9 cellular contexts compared by ENCODE assay signal in the genomic region with DNA sequence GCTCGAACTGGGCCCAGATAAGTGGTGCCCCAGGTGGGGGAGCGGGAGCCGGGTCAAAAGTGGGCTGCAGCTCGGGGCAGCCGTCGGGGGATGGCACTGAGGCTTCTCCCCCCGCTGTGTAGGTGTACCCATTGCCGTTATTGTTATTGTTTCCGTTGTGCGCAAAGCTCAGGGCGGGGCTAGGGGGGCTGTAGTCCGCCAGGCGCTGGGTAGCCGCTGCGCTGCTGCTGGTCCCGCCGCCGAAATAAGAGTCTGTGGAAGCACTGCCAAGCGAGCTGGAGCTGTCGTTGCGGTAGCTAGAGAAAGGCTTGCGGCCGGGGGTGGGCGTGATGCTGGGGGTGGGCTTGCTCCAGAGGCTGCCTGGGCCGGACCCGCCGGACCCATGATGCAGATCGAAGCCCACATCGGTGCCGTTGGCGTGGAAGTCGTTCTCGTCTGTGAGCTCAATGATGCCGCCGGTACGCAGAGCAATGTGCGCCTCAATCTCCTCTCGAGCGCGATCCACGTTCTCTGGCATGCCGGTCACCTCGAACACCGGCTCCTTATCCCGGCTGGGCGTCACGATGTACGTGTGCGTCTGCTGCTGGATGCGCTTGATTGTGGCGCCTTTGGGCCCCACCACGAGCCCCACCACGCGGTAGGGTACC. TPM values are rescaled to one million over a fixed set of nuclear protein-coding genes. Genes with fewer than 3 reads are reported as not detected.
DNase-seq lines count a peak whose midpoint lies in the region; ATAC-seq and TF ChIP-seq lines count a peak whose summit lies in the region.
"Had no signal": no experiment of that assay in that cellular context is flagged by ENCODE, and none has a peak within 500 bp of the region (broad histone marks: within the 10 kb centered on the region; RNA-seq: fewer than 3 reads in every experiment).

No MANE protein-coding gene starts in this region.

- H3K9me2 ChIP-seq in MM.1S (replicated peaks; ENCODE audit: insufficient read depth, low read length), result no peaks in the 10 kb centered on the region

- intact Hi-C loops in posterior vena cava (cut with DNase I) (no loop called here), Caco-2 (cut with micrococcal nuclease; ENCODE audit: unreplicated experiment) (no loop called here)

- H3K9me3 ChIP-seq in MM.1S (replicated peaks; ENCODE audit: insufficient read depth, low read length), result no peaks in the 10 kb centered on the region
- H3K9me3 ChIP-seq in Caco-2, result no peaks in the 10 kb centered on the region

- H3K4me1 Mint-ChIP-seq in naive thymus-derived CD8-positive, alpha-beta T cell, result peaks cover 10 to 24% (median 18%) of the 10 kb centered on the region in 4 donors
- no peaks in the 10 kb centered on the region for H3K4me1 Mint-ChIP-seq in Caco-2 (ENCODE audit: low read depth, unreplicated experiment)

- no peaks in the 10 kb centered on the region for H3K36me3 Mint-ChIP-seq in naive thymus-derived CD8-positive, alpha-beta T cell
- peaks cover 13% of the 10 kb centered on the region for H3K36me3 Mint-ChIP-seq in Caco-2 (ENCODE audit: insufficient read depth, unreplicated experiment)

- peaks cover 31% of the 10 kb centered on the region for H3F3A ChIP-seq in MM.1S (ENCODE audit: insufficient read depth, low read length)

- POLR2A ChIA-PET in naive thymus-derived CD8-positive, alpha-beta T cell (lab: Charles Lee), result no interaction called here
- POLR2A ChIA-PET in Caco-2 (lab: Charles Lee), result no interaction called here

- H3K27ac ChIP-seq in MM.1S (ENCODE audit: low read length), result no peak overlapping the region

- no TSS peak for BruUV-seq in Caco-2 (replicated peaks; lab: Mats Ljungman, UMichigan)

- H3K9ac ChIP-seq in MM.1S (ENCODE audit: low read length), result no peak overlapping the region

- H3K27me3 Mint-ChIP-seq in naive thymus-derived CD8-positive, alpha-beta T cell, result peaks cover 0 to 4% (median 0%) of the 10 kb centered on the region in 5 donors
- peaks cover 9% of the 10 kb centered on the region for H3K27me3 Mint-ChIP-seq in Caco-2 (ENCODE audit: insufficient read depth, unreplicated experiment)

- H4K20me1 ChIP-seq in MM.1S (ENCODE audit: insufficient read depth, low read length), result no peaks in the 10 kb centered on the region

- H3K79me2 ChIP-seq in MM.1S (ENCODE audit: low read length), result peaks cover 31% of the 10 kb centered on the region

- peak overlapping the region; percentile 87; the same call in 1 of the 2 replicates for H3K4me2 ChIP-seq in MM.1S (ENCODE audit: low read depth, low read length)

- peak; percentile 56 for DNase-seq in AG20443 (ENCODE audit: low spot score)
- DNase-seq in MM.1S, result no peak
- DNase-seq in ecto neural progenitor cell (ENCODE audit: low spot score), result peak; percentile 52
- peak in 1 of 10 donors; percentile 5 for DNase-seq in naive thymus-derived CD8-positive, alpha-beta T cell
- no peak for DNase-seq in posterior vena cava (ENCODE audit: low spot score)
- no peak for DNase-seq in Caco-2
- DNase-seq in stimulated activated CD4-positive, alpha-beta T cell treated with anti-CD3 and anti-CD28 coated beads, Interleukin-12 subunit alpha, Interleukin-12 subunit beta, amount 100 ng/mL, for 4 hours, result no peak
- DNase-seq: NCI-H774 had no signal

- ATAC-seq in naive thymus-derived CD8-positive, alpha-beta T cell, result no peak
- ATAC-seq in HG02870 (IDR thresholded peaks at IDR 0.05; ENCODE audit: unreplicated experiment), result no peak

- no peak overlapping the region for H2AFZ ChIP-seq in MM.1S (ENCODE audit: low read length)

- H3K36me3 ChIP-seq in MM.1S (replicated peaks; ENCODE audit: insufficient read depth, low read length) (no peaks in the 10 kb centered on the region; the same call in 1 of the 2 replicates), Caco-2 (ENCODE audit: control insufficient read depth, insufficient read depth, low read length) (no peaks in the 10 kb centered on the region)

- TF ChIP-seq CTCF in MM.1S (IDR thresholded peaks at IDR 0.05; ENCODE audit: low read length), result no peak
- no peak for TF ChIP-seq CTCF in Caco-2 (IDR thresholded peaks at IDR 0.05; ENCODE audit: insufficient read depth in 1 of 2, low read depth in 1 of 2, low read length in 1 of 2, severe bottlenecking in 1 of 2, unreplicated experiment in 1 of 2)

- H3K27ac Mint-ChIP-seq in naive thymus-derived CD8-positive, alpha-beta T cell, result peak overlapping the region in 2 of 10 donors; percentile 37 to 68
- H3K27ac Mint-ChIP-seq in Caco-2 (ENCODE audit: unreplicated experiment), result no peak overlapping the region

- peaks cover 22% of the 10 kb centered on the region for H3K4me1 ChIP-seq in MM.1S (ENCODE audit: low read length)
- peaks cover 3% of the 10 kb centered on the region; the same call in 1 of the 2 replicates for H3K4me1 ChIP-seq in Caco-2

- peak overlapping the region; percentile 84 to 94 (median 88) for H3K4me3 Mint-ChIP-seq in naive thymus-derived CD8-positive, alpha-beta T cell
- H3K4me3 Mint-ChIP-seq in Caco-2 (ENCODE audit: unreplicated experiment), result no peak overlapping the region

- H3K9me3 Mint-ChIP-seq in naive thymus-derived CD8-positive, alpha-beta T cell, result no peaks in the 10 kb centered on the region
- H3K9me3 Mint-ChIP-seq in Caco-2 (ENCODE audit: unreplicated experiment), result no peaks in the 10 kb centered on the region

- H3K27me3 ChIP-seq in MM.1S (replicated peaks; ENCODE audit: insufficient read depth, low read length) (peaks cover 10% of the 10 kb centered on the region), Caco-2 (replicated peaks; ENCODE audit: control insufficient read depth, insufficient read depth, low read length) (no peaks in the 10 kb centered on the region)

- CTCF ChIA-PET in Caco-2 (lab: Charles Lee), result interaction anchor here (0.7 kb wide), 1 partner anchor 1317 kb away, joined by 9 read pairs; no protein-coding TSS in a partner anchor

- 0 out of 2 replicates have a peak overlapping the region, but pooled peaks have one; percentile 93 for H3K4me3 ChIP-seq in MM.1S (ENCODE audit: low read length)
- no peak overlapping the region for H3K4me3 ChIP-seq in Caco-2 (ENCODE audit: low read depth, low read length)

RNA-seq across cellular contexts. Expression of a gene that starts 2.0 kb away (rescaled TPM):
- 1 to 10 TPM; 1.5 to 1.8 TPM for total RNA-seq in naive thymus-derived CD8-positive, alpha-beta T cell
- polyA plus RNA-seq in naive thymus-derived CD8-positive, alpha-beta T cell, result not detected
- total RNA-seq in posterior vena cava, result 1 to 10 TPM; 2.4 to 2.7 TPM
- total RNA-seq in Caco-2 (2022), result 0.28 and 0.34 TPM in 2 replicates

Comparison
In these comparisons a context has a peak if more than half of its experiments do, and no peak if none do; other contexts are left out.
1. DNase-seq: peak in AG20443 (single experiment) and ecto neural progenitor cell (single experiment); none in MM.1S (single experiment), posterior vena cava (single experiment), Caco-2 (0 of 2) and stimulated activated CD4-positive, alpha-beta T cell treated with anti-CD3 and anti-CD28 coated beads, Interleukin-12 subunit alpha, Interleukin-12 subunit beta, amount 100 ng/mL, for 4 hours (single experiment).